12 cellular contexts compared by ENCODE assay signal in the genomic region with DNA sequence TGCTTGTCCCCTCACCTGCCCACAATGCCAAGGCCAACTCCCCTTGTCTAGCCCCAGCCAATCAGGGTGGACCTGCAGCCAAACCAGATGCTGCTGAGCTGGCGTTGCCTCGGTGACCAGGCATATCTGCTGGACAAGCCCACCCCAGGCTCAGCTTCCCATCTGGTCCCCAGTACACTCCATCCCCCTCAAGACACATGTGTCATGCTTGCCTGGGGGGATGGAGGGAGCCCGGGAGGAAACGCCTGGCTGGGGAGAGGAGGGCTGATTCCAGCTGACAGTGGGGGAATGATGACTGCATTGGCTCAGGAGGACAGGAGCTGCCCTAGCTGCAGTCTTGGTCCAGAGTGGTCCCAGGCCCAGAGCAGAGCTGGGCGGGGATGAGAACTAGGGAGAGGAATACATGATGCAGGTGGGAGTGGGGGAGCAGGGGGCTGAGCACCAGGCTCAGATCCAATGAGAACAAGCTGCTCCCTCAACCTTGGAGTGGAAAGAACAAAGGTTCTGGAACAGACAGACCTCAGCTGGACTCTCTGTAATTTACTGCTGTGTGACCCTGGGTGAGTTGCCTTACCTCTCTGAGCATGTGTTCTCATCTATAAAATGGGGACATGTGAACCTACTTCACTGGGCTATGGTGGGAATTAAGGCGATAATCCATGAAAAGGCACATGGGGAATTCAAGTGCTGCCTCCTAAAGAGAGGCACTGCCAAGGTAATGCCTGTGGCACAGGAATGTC. TPM values are rescaled to one million over a fixed set of nuclear protein-coding genes. Genes with fewer than 3 reads are reported as not detected.
DNase-seq lines count a peak whose midpoint lies in the region; ATAC-seq, FAIRE-seq and TF ChIP-seq lines count a peak whose summit lies in the region.
"Had no signal": no experiment of that assay in that cellular context is flagged by ENCODE, and none has a peak within 500 bp of the region (broad histone marks: within the 10 kb centered on the region; RNA-seq: fewer than 3 reads in every experiment).

No MANE protein-coding gene starts in this region.

- H3K27ac Mint-ChIP-seq in neural progenitor cell, result peak overlapping the region; percentile 33
- H3K27ac Mint-ChIP-seq: activated T-cell treated with anti-CD3 and anti-CD28 coated beads, Interleukin-2, amount 50 U/mL, for 72 hours; T-helper 1 cell treated with Interleukin-12 subunit alpha and Interleukin-12 subunit beta and Interleukin-4 antibody, amounts not matched to agents 30 μg/mL and 1 μg/mL, for 36 hours had no signal

- peak; percentile 82 for DNase-seq in AG20443 (ENCODE audit: low spot score)
- peak; percentile 71 for DNase-seq in M059J (ENCODE audit: low read depth)
- peak; percentile 65 for DNase-seq in epidermal melanocyte (ENCODE audit: insufficient read length, low spot score)
- no peak for DNase-seq in neural progenitor cell (ENCODE audit: low spot score)
- DNase-seq in urothelium cell line (ENCODE audit: low spot score), result no peak
- DNase-seq in NK-92 treated with Interleukin-12 subunit alpha and Interleukin-12 subunit beta, amount 100 ng/mL, for 24 hours (lab: John Stamatoyannopoulos, UW), result no peak
- DNase-seq in thyroid gland, result no peak
- DNase-seq: activated T-cell treated with anti-CD3 and anti-CD28 coated beads, Interleukin-2, amount 50 U/mL, for 72 hours; Caco-2; effector memory CD4-positive, alpha-beta T cell had no signal

- FAIRE-seq in urothelium cell line (lab: Jason Lieb, UNC), result no peak

- no peak for TF ChIP-seq POLR2A in thyroid gland (IDR thresholded peaks at IDR 0.05)

- no peaks in the 10 kb centered on the region for H3K9me3 Mint-ChIP-seq in neural progenitor cell
- H3K9me3 Mint-ChIP-seq: T-helper 1 cell treated with Interleukin-12 subunit alpha and Interleukin-12 subunit beta and Interleukin-4 antibody, amounts not matched to agents 30 μg/mL and 1 μg/mL, for 36 hours had no signal

- H3K36me3 ChIP-seq in neural progenitor cell (no peaks in the 10 kb centered on the region), thyroid gland (no peaks in the 10 kb centered on the region)

- H3F3A ChIP-seq in neural progenitor cell (ENCODE audit: low read depth), result peaks cover 29% of the 10 kb centered on the region

- H3K9me3 ChIP-seq in neural progenitor cell (ENCODE audit: low read depth) (no peaks in the 10 kb centered on the region), thyroid gland (no peaks in the 10 kb centered on the region)
- H3K9me3 ChIP-seq: Caco-2 had no signal

- 58 to 76% methylated on average over 6 of the region's 6 CpGs for WGBS in thyroid gland, 2 donors

- peak overlapping the region; percentile 55 for H3K4me3 Mint-ChIP-seq in neural progenitor cell
- H3K4me3 Mint-ChIP-seq: activated T-cell treated with anti-CD3 and anti-CD28 coated beads, Interleukin-2, amount 50 U/mL, for 72 hours; T-helper 1 cell treated with Interleukin-12 subunit alpha and Interleukin-12 subunit beta and Interleukin-4 antibody, amounts not matched to agents 30 μg/mL and 1 μg/mL, for 36 hours had no signal

- H3K4me3 ChIP-seq in neural progenitor cell, result no peak overlapping the region
- no peak overlapping the region for H3K4me3 ChIP-seq in thyroid gland (replicated peaks in 1 of 3)

- no peak overlapping the region for H3K4me2 ChIP-seq in neural progenitor cell

- H3K4me1 ChIP-seq in neural progenitor cell (peaks cover 33% of the 10 kb centered on the region), thyroid gland (peaks cover 28 to 79% of the 10 kb centered on the region in 2 donors)
- H3K4me1 ChIP-seq: Caco-2 had no signal

- TF ChIP-seq CTCF in neural progenitor cell (IDR thresholded peaks at IDR 0.05) (no peak), thyroid gland (IDR thresholded peaks at IDR 0.05) (no peak)

- peaks cover 15% of the 10 kb centered on the region for H4K20me1 ChIP-seq in neural progenitor cell (ENCODE audit: low read depth)

- H3K79me2 ChIP-seq in neural progenitor cell (ENCODE audit: low read depth), result no peaks in the 10 kb centered on the region

- no peaks in the 10 kb centered on the region for H3K36me3 Mint-ChIP-seq in neural progenitor cell

- H3K27me3 Mint-ChIP-seq in neural progenitor cell (ENCODE audit: insufficient read depth, low read depth), result peaks cover 6% of the 10 kb centered on the region

- ATAC-seq in HG02571 (IDR thresholded peaks at IDR 0.05; ENCODE audit: unreplicated experiment), result no peak
- ATAC-seq: activated T-cell treated with anti-CD3 and anti-CD28 coated beads, Interleukin-2, amount 50 U/mL, for 72 hours had no signal

- H3K27me3 ChIP-seq in neural progenitor cell, result no peaks in the 10 kb centered on the region
- no peaks in the 10 kb centered on the region for H3K27me3 ChIP-seq in thyroid gland

- H3K4me1 Mint-ChIP-seq in neural progenitor cell, result peaks cover 62% of the 10 kb centered on the region

- intact Hi-C loops in thyroid gland (cut with DNase I), result no loop called here

- no peak overlapping the region for H3K9ac ChIP-seq in neural progenitor cell

- no peak overlapping the region for H3K27ac ChIP-seq in neural progenitor cell
- H3K27ac ChIP-seq in thyroid gland, result peak overlapping the region in 1 of 3 donors; percentile 79

- H2AFZ ChIP-seq in neural progenitor cell (replicated peaks), result no peak overlapping the region

RNA-seq across cellular contexts. Expression of a gene that starts 23.1 kb away (rescaled TPM):
- 88.5 and 125 TPM in 2 replicates for total RNA-seq in M059J (2014; rRNA removed; shearing (Covaris generic))
- total RNA-seq in neural progenitor cell (ENCODE audit: low replicate concordance) (12.5 and 15.2 TPM in 2 replicates), thyroid gland (100 to 1,000 TPM in 2 of 4 donors, 10 to 100 TPM in 2; 74.5 to 146 (median 97.2) TPM)

Comparison
In these comparisons a context has a peak if more than half of its experiments do, and no peak if none do; other contexts are left out.
1. DNase-seq: peak in AG20443 (single experiment), M059J (single experiment) and epidermal melanocyte (single experiment); none in neural progenitor cell (single experiment), urothelium cell line (single experiment), NK-92 treated with Interleukin-12 subunit alpha and Interleukin-12 subunit beta, amount 100 ng/mL, for 24 hours (single experiment) and thyroid gland (0 of 2).